10 cellular contexts compared by ENCODE assay signal in genomic region chr21:31282095-31282709, GRCh38.
DNase-seq lines count a peak whose midpoint lies in the region; ATAC-seq, FAIRE-seq and TF ChIP-seq lines count a peak whose summit lies in the region.
"Had no signal": no experiment of that assay in that cellular context is flagged by ENCODE, and none has a peak within 500 bp of the region (broad histone marks: within the 10 kb centered on the region; RNA-seq: fewer than 3 reads in every experiment).

No MANE protein-coding gene starts in this region.

- peak; percentile 94 for FAIRE-seq in HTR-8/SVneo (lab: Jason Lieb, UNC)
- FAIRE-seq: D721Med had no signal

- in situ Hi-C loops in ACHN (cut with HindIII; ENCODE audit: low pct_ligation_motif_present, low pct_unique_long_range_greater_than_20kb, low sequenced_read_pairs) (no loop called here), brain microvascular endothelial cell (cut with HindIII; ENCODE audit: low pct_ligation_motif_present, low sequenced_read_pairs) (no loop called here)

- no peaks in the 10 kb centered on the region for H3K36me3 ChIP-seq in brain microvascular endothelial cell (replicated peaks)

- peak; percentile 47 for ATAC-seq in left lobe of liver
- ATAC-seq in GM19395 (IDR thresholded peaks at IDR 0.05; ENCODE audit: unreplicated experiment) = no peak

- H3K4me3 ChIP-seq in brain microvascular endothelial cell (ENCODE audit: low read depth, low read length) = no peak overlapping the region

- H3K27ac ChIP-seq in brain microvascular endothelial cell = peak overlapping the region; percentile 41

- TF ChIP-seq CTCF in brain microvascular endothelial cell (IDR thresholded peaks at IDR 0.05; ENCODE audit: low read depth, low read length, missing control alignments) = no peak

- peak; percentile 23 for DNase-seq in ACHN
- DNase-seq in HTR-8/SVneo (ENCODE audit: insufficient read length, low spot score) = peak; percentile 70
- peak; percentile 99 for DNase-seq in brain microvascular endothelial cell
- DNase-seq in left lobe of liver (ENCODE audit: low spot score) = no peak
- DNase-seq in HCEC 1CT = no peak
- no peak for DNase-seq in SIG-M5 (lab: John Stamatoyannopoulos, UW)
- no peak for DNase-seq in KG1 (lab: John Stamatoyannopoulos, UW)
- DNase-seq: naive B cell had no signal

- H3K27me3 ChIP-seq in brain microvascular endothelial cell (replicated peaks) = no peaks in the 10 kb centered on the region

Comparison
In these comparisons a context has a peak if more than half of its experiments do, and no peak if none do; other contexts are left out.
1. DNase-seq: peak in ACHN (single experiment), HTR-8/SVneo (single experiment) and brain microvascular endothelial cell (single experiment); none in left lobe of liver (single experiment), HCEC 1CT (single experiment), SIG-M5 (single experiment) and KG1 (single experiment).